ENCODE assay signal across 3 cellular contexts in genomic region chr17:61821655-61822054, GRCh38.
"Had no signal": no experiment of that assay in that cellular context is flagged by ENCODE, and none has a peak within 500 bp of the region (broad histone marks: within the 10 kb centered on the region; RNA-seq: fewer than 3 reads in every experiment).

No MANE protein-coding gene starts in this region.

- DNase-seq: GDM1, GF-D8 had no signal

- H3K4me3 ChIP-seq: GM12878 had no signal
